ENCODE assay signal across 28 cellular contexts in genomic region chr2:138877421-138877820, GRCh38.
DNase-seq lines count a peak whose midpoint lies in the region; ATAC-seq and TF ChIP-seq lines count a peak whose summit lies in the region.
"Had no signal": no experiment of that assay in that cellular context is flagged by ENCODE, and none has a peak within 500 bp of the region (broad histone marks: within the 10 kb centered on the region; RNA-seq: fewer than 3 reads in every experiment).

No MANE protein-coding gene starts in this region.

- H3K9me3 ChIP-seq in left lung = no peaks in the 10 kb centered on the region
- H3K9me3 ChIP-seq: right lobe of liver, SJCRH30, tibial nerve had no signal

- H3K27ac ChIP-seq in left lung = no peak overlapping the region
- H3K27ac ChIP-seq: GM23248, KMS-11, right lobe of liver, SJCRH30, tibial nerve had no signal

- DNase-seq in A172 (ENCODE audit: low spot score) (peak; percentile 40), HT1080 (ENCODE audit: low read depth) (peak; percentile 63), astrocyte of the hippocampus (ENCODE audit: low read depth, low spot score) (peak; percentile 15), left lung (no peak), Right ventricle myocardium superior (no peak), cortex of kidney (lab: John Stamatoyannopoulos, UW) (no peak), NCI-H1105 treated with DMSO at 0.1 percent for 48 hours (lab: John Stamatoyannopoulos, UW) (no peak)
- no peak for DNase-seq in stimulated activated naive CD8-positive, alpha-beta T cell treated with anti-CD3 and anti-CD28 coated beads, Interleukin-15, Interleukin-2, amounts not matched to agents 100 U/mL and 50 U/mL, for 24 hours
- DNase-seq: 8988T; activated CD4-positive, alpha-beta T cell treated with anti-CD3 and anti-CD28 coated beads, Interleukin-2, amount 10 ng/mL, durations not matched to agents 24 days and 14 days; amygdala; Calu3; DND-41; GM23248; left ventricle myocardium superior; midbrain; naive B cell; NCI-H1436 treated with DMSO at 0.1 percent for 48 hours; NCI-H2107; NCI-H345; NCI-H774; right lobe of liver; SJCRH30; stimulated activated CD4-positive, alpha-beta T cell treated with anti-CD3 and anti-CD28 coated beads, Interleukin-2, amount 100 ng/mL, for 48 hours had no signal

- H3K36me3 ChIP-seq in left lung = no peaks in the 10 kb centered on the region
- H3K36me3 ChIP-seq: right lobe of liver, SJCRH30, tibial nerve had no signal

- peak; percentile 45 for ATAC-seq in left lung
- no peak for ATAC-seq in Right ventricle myocardium superior (ENCODE audit: poor library complexity)
- ATAC-seq in stimulated activated naive CD8-positive, alpha-beta T cell treated with anti-CD3 and anti-CD28 coated beads, Interleukin-15, Interleukin-2, amounts not matched to agents 100 U/mL and 50 U/mL, for 24 hours = no peak
- ATAC-seq: activated naive CD4-positive, alpha-beta T cell treated with anti-CD3 and anti-CD28 coated beads, Interleukin-2, amount 50 U/mL, for 72 hours; left ventricle myocardium superior; right lobe of liver; WTC11 had no signal

- no peak for TF ChIP-seq CTCF in left lung (IDR thresholded peaks at IDR 0.05)

- intact Hi-C loops in left lung (cut with DNase I) (no loop called here), Right ventricle myocardium superior (cut with DNase I) (no loop called here)

- H3K4me3 ChIP-seq in left lung = no peak overlapping the region
- H3K4me3 ChIP-seq: GM23248, right lobe of liver, SJCRH30, tibial nerve had no signal

- H3K27me3 ChIP-seq in left lung = no peaks in the 10 kb centered on the region
- H3K27me3 ChIP-seq: right lobe of liver, SJCRH30, tibial nerve had no signal

- no peaks in the 10 kb centered on the region for H3K4me1 ChIP-seq in left lung
- H3K4me1 ChIP-seq: right lobe of liver, SJCRH30, tibial nerve had no signal

Comparison
In these comparisons a context has a peak if more than half of its experiments do, and no peak if none do; other contexts are left out.
1. DNase-seq: peak in A172 (single experiment), HT1080 (single experiment) and astrocyte of the hippocampus (single experiment); none in left lung (0 of 2), Right ventricle myocardium superior (single experiment), cortex of kidney (single experiment), NCI-H1105 treated with DMSO at 0.1 percent for 48 hours (single experiment) and stimulated activated naive CD8-positive, alpha-beta T cell treated with anti-CD3 and anti-CD28 coated beads, Interleukin-15, Interleukin-2, amounts not matched to agents 100 U/mL and 50 U/mL, for 24 hours (single experiment).